11 cellular contexts compared by ENCODE assay signal in the genomic region with DNA sequence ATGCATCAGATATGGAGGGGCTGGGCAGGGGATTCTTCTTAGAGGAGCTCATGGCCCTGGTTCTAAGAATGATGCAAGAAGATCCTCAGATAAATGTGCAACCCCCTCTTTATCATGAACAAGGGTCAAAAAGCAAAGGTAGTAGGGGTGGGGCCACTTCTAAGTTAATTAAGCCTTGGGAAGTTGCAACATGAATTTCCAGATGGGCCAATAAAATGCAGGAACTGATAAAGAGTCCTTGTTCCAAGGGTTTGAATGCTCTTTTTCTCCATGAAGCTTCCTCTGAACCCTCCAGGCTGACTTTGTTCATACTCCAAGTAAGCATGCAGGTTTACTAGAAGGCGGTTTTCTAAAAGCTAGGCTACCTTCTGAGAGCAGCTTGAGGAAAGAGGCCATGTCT. TPM values are rescaled to one million over a fixed set of nuclear protein-coding genes. Genes with fewer than 3 reads are reported as not detected.
"Had no signal": no experiment of that assay in that cellular context is flagged by ENCODE, and none has a peak within 500 bp of the region (broad histone marks: within the 10 kb centered on the region; RNA-seq: fewer than 3 reads in every experiment).

No MANE protein-coding gene starts in this region.

- H3K27ac Mint-ChIP-seq: HFFc6, IgD-negative memory B cell had no signal

- H3K4me3 Mint-ChIP-seq: HFFc6, IgD-negative memory B cell had no signal

- H3K36me3 Mint-ChIP-seq: IgD-negative memory B cell had no signal

- H3K36me3 ChIP-seq: HAP-1 had no signal

- H3K4me3 ChIP-seq: GM23248, HAP-1 had no signal

- H3K27ac ChIP-seq: GM23248, HL-60 had no signal

- H3K9me3 ChIP-seq: HAP-1 had no signal

- ATAC-seq: HCT116, HepG2 had no signal

- H3K9me3 Mint-ChIP-seq: HFFc6, IgD-negative memory B cell had no signal

- DNase-seq: GM23248, GOT3, H7, HFFc6 had no signal

- H3K9ac ChIP-seq: GM23248 had no signal

- FAIRE-seq: HepG2 had no signal

- H2AFZ ChIP-seq: GM23248 had no signal

- H3K4me1 ChIP-seq: HAP-1 had no signal

RNA-seq across cellular contexts. Expression of a gene that starts 25.6 kb away (rescaled TPM):
- total RNA-seq: GM23248, H4, H7, HepG2, HFFc6, HT1080 had no signal
- polyA plus RNA-seq: GM23248, HepG2, IgD-negative memory B cell had no signal
